25 cellular contexts compared by ENCODE assay signal in the genomic region with DNA sequence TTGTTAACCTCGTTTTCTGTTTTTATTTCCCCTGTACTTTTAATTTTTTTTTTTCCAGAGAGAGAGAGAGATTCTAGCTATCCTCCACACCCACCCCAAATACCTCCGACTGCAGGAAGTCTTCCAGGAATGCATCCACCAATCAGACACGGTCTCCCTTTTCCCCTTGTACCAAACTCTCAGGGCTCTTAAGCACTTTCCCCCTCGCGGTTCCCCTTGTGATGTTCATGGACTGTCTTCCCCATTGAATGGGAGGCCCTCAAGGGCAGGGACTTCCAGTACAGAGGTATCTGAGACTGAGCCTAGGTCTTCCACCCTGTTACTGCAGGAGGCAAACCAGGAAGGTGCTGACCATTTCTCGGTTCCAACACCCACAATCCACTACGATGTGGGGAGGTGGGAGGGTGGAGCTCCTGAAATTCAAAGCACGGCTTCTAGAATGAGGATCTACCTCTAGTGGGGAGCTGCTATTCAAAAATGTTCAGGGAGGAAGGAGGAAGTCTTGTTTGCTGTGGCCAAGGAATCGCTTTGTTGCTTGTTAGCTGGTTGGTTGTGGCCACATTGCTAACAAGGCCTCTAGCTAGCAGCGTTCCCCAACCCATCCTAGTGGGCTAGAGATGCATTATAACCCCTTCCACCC.
"Had no signal": no experiment of that assay in that cellular context is flagged by ENCODE, and none has a peak within 500 bp of the region (broad histone marks: within the 10 kb centered on the region; RNA-seq: fewer than 3 reads in every experiment).

No MANE protein-coding gene starts in this region.

- DNase-seq: activated CD4-positive, alpha-beta T cell treated with anti-CD3 and anti-CD28 coated beads for 36 hours; activated CD4-positive, CD25-positive, alpha-beta regulatory T cell; activated CD8-positive, alpha-beta memory T cell treated with anti-CD3 and anti-CD28 coated beads, Interleukin-2, amount 10 ng/mL, durations not matched to agents 7 days and 5 days; activated CD8-positive, alpha-beta T cell treated with anti-CD3 and anti-CD28 coated beads, Interleukin-2, amount 10 ng/mL, durations not matched to agents 7 days and 5 days; activated T-cell treated with anti-CD3 and anti-CD28 coated beads, Interleukin-2, amount 50 U/mL, for 48 hours; effector CD4-positive, alpha-beta T cell; esophagus squamous epithelium; foreskin melanocyte; heart right ventricle; left cardiac atrium; left ventricle myocardium superior; naive B cell; occipital lobe; stimulated activated CD4-positive, alpha-beta T cell treated with anti-CD3 and anti-CD28 coated beads, Interleukin-2, amount 100 ng/mL, for 24 hours; stimulated activated naive B cell treated with anti-CD40 and anti-IgM and Interleukin-4, amounts not matched to agents 10 μg/mL and 1 μg/mL and 100 μg/mL, for 72 hours; T-helper 2 cell had no signal

- H3K4me1 Mint-ChIP-seq: activated CD8-positive, alpha-beta memory T cell treated with anti-CD3 and anti-CD28 coated beads, Interleukin-2, amount 10 ng/mL, durations not matched to agents 7 days and 5 days; central memory CD8-positive, alpha-beta T cell had no signal

- H3K27ac Mint-ChIP-seq: activated CD4-positive, alpha-beta T cell treated with anti-CD3 and anti-CD28 coated beads for 36 hours; activated CD8-positive, alpha-beta memory T cell treated with anti-CD3 and anti-CD28 coated beads, Interleukin-2, amount 10 ng/mL, durations not matched to agents 7 days and 5 days; activated CD8-positive, alpha-beta T cell treated with anti-CD3 and anti-CD28 coated beads, Interleukin-2, amount 10 ng/mL, durations not matched to agents 7 days and 5 days; activated T-helper 2 cell treated with anti-CD3 and anti-CD28 coated beads, Interferon-gamma antibody, Interleukin-2, Interleukin-4, amounts not matched to agents 10 μg/mL and 5 μg/mL and 100 μg/mL, durations not matched to agents 14 hours and 24 hours and 36 hours; neural progenitor cell; stimulated activated naive B cell treated with anti-CD40 and anti-IgM and Interleukin-4, amounts not matched to agents 10 μg/mL and 1 μg/mL and 100 μg/mL, for 72 hours had no signal

- H3K4me3 ChIP-seq: esophagus squamous epithelium, heart right ventricle, neural progenitor cell, right atrium auricular region, smooth muscle cell, tibial nerve had no signal

- H3K36me3 Mint-ChIP-seq: activated CD8-positive, alpha-beta memory T cell treated with anti-CD3 and anti-CD28 coated beads, Interleukin-2, amount 10 ng/mL, durations not matched to agents 7 days and 5 days; activated naive CD4-positive, alpha-beta T cell treated with anti-CD3 and anti-CD28 coated beads, Interleukin-2, amount 50 U/mL, for 72 hours; neural progenitor cell had no signal

- H3K27ac ChIP-seq: epithelial cell of prostate, heart right ventricle, neural progenitor cell, parathyroid adenoma, right atrium auricular region, tibial nerve had no signal

- H3K27me3 ChIP-seq: right atrium auricular region, tibial nerve had no signal

- H3K9ac ChIP-seq: neural progenitor cell, parathyroid adenoma had no signal

- ATAC-seq: activated CD4-positive, alpha-beta T cell treated with anti-CD3 and anti-CD28 coated beads for 36 hours; activated CD8-positive, alpha-beta memory T cell treated with anti-CD3 and anti-CD28 coated beads, Interleukin-2, amount 10 ng/mL, durations not matched to agents 7 days and 5 days; activated CD8-positive, alpha-beta T cell treated with anti-CD3 and anti-CD28 coated beads, Interleukin-2, amount 10 ng/mL, durations not matched to agents 7 days and 5 days; activated naive CD4-positive, alpha-beta T cell treated with anti-CD3 and anti-CD28 coated beads, Interleukin-2, amount 50 U/mL, for 72 hours; heart right ventricle; left cardiac atrium; left ventricle myocardium superior; stimulated activated naive B cell treated with anti-CD40 and anti-IgM and Interleukin-4, amounts not matched to agents 10 μg/mL and 1 μg/mL and 100 μg/mL, for 72 hours had no signal

- H3K4me3 Mint-ChIP-seq: activated CD4-positive, alpha-beta T cell treated with anti-CD3 and anti-CD28 coated beads for 36 hours; activated CD8-positive, alpha-beta memory T cell treated with anti-CD3 and anti-CD28 coated beads, Interleukin-2, amount 10 ng/mL, durations not matched to agents 7 days and 5 days; activated CD8-positive, alpha-beta T cell treated with anti-CD3 and anti-CD28 coated beads, Interleukin-2, amount 10 ng/mL, durations not matched to agents 7 days and 5 days; central memory CD8-positive, alpha-beta T cell; naive B cell; neural progenitor cell; stimulated activated naive B cell treated with anti-CD40 and anti-IgM and Interleukin-4, amounts not matched to agents 10 μg/mL and 1 μg/mL and 100 μg/mL, for 72 hours had no signal

- H3K36me3 ChIP-seq: neural progenitor cell, right atrium auricular region had no signal

- H3K27me3 Mint-ChIP-seq: activated CD4-positive, alpha-beta T cell treated with anti-CD3 and anti-CD28 coated beads for 36 hours; stimulated activated naive B cell treated with anti-CD40 and anti-IgM and Interleukin-4, amounts not matched to agents 10 μg/mL and 1 μg/mL and 100 μg/mL, for 72 hours had no signal

- H3K9me3 Mint-ChIP-seq: activated naive CD4-positive, alpha-beta T cell treated with anti-CD3 and anti-CD28 coated beads, Interleukin-2, amount 50 U/mL, for 72 hours; activated T-helper 2 cell treated with anti-CD3 and anti-CD28 coated beads, Interferon-gamma antibody, Interleukin-2, Interleukin-4, amounts not matched to agents 10 μg/mL and 5 μg/mL and 100 μg/mL, durations not matched to agents 14 hours and 24 hours and 36 hours; central memory CD8-positive, alpha-beta T cell; naive B cell; neural progenitor cell; stimulated activated naive B cell treated with anti-CD40 and anti-IgM and Interleukin-4, amounts not matched to agents 10 μg/mL and 1 μg/mL and 100 μg/mL, for 72 hours had no signal

- H3K4me1 ChIP-seq: parathyroid adenoma, tibial nerve had no signal

- H3K9me3 ChIP-seq: esophagus squamous epithelium, heart right ventricle, right atrium auricular region, tibial nerve had no signal
